In genomic region chr10:49348593-49348992, GRCh38 we compare ENCODE assay signal across 9 cellular contexts. TPM values are rescaled to one million over a fixed set of nuclear protein-coding genes. Genes with fewer than 3 reads are reported as not detected.
"Had no signal": no experiment of that assay in that cellular context is flagged by ENCODE, and none has a peak within 500 bp of the region (broad histone marks: within the 10 kb centered on the region; RNA-seq: fewer than 3 reads in every experiment).

No MANE protein-coding gene starts in this region.

- DNase-seq: GM23248, GOT3, H7, HFFc6 had no signal

- H3K4me1 ChIP-seq: HAP-1 had no signal

- H3K27ac ChIP-seq: GM23248, HL-60 had no signal

- H3K36me3 ChIP-seq: HAP-1 had no signal

- H3K9me3 ChIP-seq: HAP-1 had no signal

- FAIRE-seq: HepG2 had no signal

- H3K4me3 ChIP-seq: GM23248, HAP-1 had no signal

RNA-seq across cellular contexts. Expression of gene DRGX, which starts 47.3 kb away (rescaled TPM):
- total RNA-seq: GM23248, H4, H7, HepG2, HT1080 had no signal

RNA-seq across cellular contexts. Expression of gene C10orf71, which starts 49.6 kb away (rescaled TPM):
- total RNA-seq: GM23248, H4, H7, HepG2, HFFc6, HT1080 had no signal
